16 cellular contexts compared by ENCODE assay signal in genomic region chr10:93818086-93818485, GRCh38.
DNase-seq lines count a peak whose midpoint lies in the region; ATAC-seq, FAIRE-seq and TF ChIP-seq lines count a peak whose summit lies in the region.
"Had no signal": no experiment of that assay in that cellular context is flagged by ENCODE, and none has a peak within 500 bp of the region (broad histone marks: within the 10 kb centered on the region; RNA-seq: fewer than 3 reads in every experiment).

No MANE protein-coding gene starts in this region.

- H3K27me3 Mint-ChIP-seq in glutamatergic neuron (ENCODE audit: unreplicated experiment), result peaks cover 4% of the 10 kb centered on the region

- peak overlapping the region; percentile 52 for H3K4me3 Mint-ChIP-seq in glutamatergic neuron (ENCODE audit: unreplicated experiment)
- H3K4me3 Mint-ChIP-seq: CD8-positive, alpha-beta T cell; T-cell had no signal

- H3K36me3 Mint-ChIP-seq in glutamatergic neuron (ENCODE audit: unreplicated experiment), result peaks cover 10% of the 10 kb centered on the region
- H3K36me3 Mint-ChIP-seq: CD8-positive, alpha-beta T cell; T-cell had no signal

- ATAC-seq in HG02759 (IDR thresholded peaks at IDR 0.05; ENCODE audit: unreplicated experiment), result no peak
- ATAC-seq: CD8-positive, alpha-beta T cell; HepG2; T-cell had no signal

- TF ChIP-seq POLR2A in H54 (IDR thresholded peaks at IDR 0.05; ENCODE audit: low read depth, low read length), result no peak

- peaks cover 12% of the 10 kb centered on the region for H3K4me1 Mint-ChIP-seq in glutamatergic neuron (ENCODE audit: low read depth, unreplicated experiment)

- DNase-seq in D341Med (ENCODE audit: low spot score), result peak; percentile 47
- DNase-seq in NCI-H1694 (lab: John Stamatoyannopoulos, UW), result peak; percentile 45
- DNase-seq in NCI-H69 (lab: John Stamatoyannopoulos, UW), result peak; percentile 69
- no peak for DNase-seq in glutamatergic neuron
- no peak for DNase-seq in germinal center (ENCODE audit: low spot score)
- no peak for DNase-seq in H54 (ENCODE audit: insufficient read length, low spot score)
- DNase-seq: Calu3; CD8-positive, alpha-beta T cell; DMS79; KBM-7; MV-4-11; NCI-H1417 treated with DMSO at 0.1 percent for 48 hours; NCI-H2029; T-cell had no signal

- peak overlapping the region; percentile 31 for H3K27ac Mint-ChIP-seq in glutamatergic neuron (ENCODE audit: unreplicated experiment)
- H3K27ac Mint-ChIP-seq: CD8-positive, alpha-beta T cell; T-cell had no signal

- no peak for TF ChIP-seq CTCF in glutamatergic neuron (IDR thresholded peaks at IDR 0.05; ENCODE audit: partially characterized antibody, unreplicated experiment)

- H3K9me3 Mint-ChIP-seq in glutamatergic neuron (ENCODE audit: unreplicated experiment), result no peaks in the 10 kb centered on the region
- H3K9me3 Mint-ChIP-seq: CD8-positive, alpha-beta T cell; T-cell had no signal

- FAIRE-seq in H54 (lab: Jason Lieb, UNC), result no peak
- FAIRE-seq: HepG2 had no signal

Comparison
In these comparisons a context has a peak if more than half of its experiments do, and no peak if none do; other contexts are left out.
1. DNase-seq: peak in D341Med (single experiment), NCI-H1694 (single experiment) and NCI-H69 (single experiment); none in glutamatergic neuron (single experiment), germinal center (single experiment) and H54 (single experiment).